Comparison of ENCODE assay signal across 1 cellular context in the genomic region with DNA sequence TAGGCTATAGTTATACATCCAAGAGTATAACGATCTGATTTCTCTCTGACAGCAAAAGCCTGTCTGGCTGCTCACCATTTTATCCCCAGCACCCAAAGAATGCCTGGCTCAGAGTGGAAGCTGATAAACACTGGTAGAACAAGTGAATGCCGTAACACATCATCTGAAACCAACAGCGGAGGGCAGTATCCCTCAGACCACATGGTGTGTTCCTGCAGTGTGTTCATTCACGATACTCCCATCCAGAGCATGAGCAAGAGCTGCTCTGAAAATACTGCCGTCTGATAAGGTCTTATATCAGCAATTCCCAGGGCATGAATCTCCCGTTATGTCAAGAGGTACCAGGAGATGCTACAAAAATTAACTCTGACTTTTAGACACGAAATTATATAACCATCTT.
A peak's percentile ranks its signal among the peaks of the same experiment; 100 is the strongest.
TF ChIP-seq lines count a peak whose summit lies in the region.

No MANE protein-coding gene starts in this region.

TF ChIP-seq in K562, 482 proteins besides CTCF, POLR2A, EP300 and RAD21 (continued from another document):
- TF ChIP-seq, protein P1, sequence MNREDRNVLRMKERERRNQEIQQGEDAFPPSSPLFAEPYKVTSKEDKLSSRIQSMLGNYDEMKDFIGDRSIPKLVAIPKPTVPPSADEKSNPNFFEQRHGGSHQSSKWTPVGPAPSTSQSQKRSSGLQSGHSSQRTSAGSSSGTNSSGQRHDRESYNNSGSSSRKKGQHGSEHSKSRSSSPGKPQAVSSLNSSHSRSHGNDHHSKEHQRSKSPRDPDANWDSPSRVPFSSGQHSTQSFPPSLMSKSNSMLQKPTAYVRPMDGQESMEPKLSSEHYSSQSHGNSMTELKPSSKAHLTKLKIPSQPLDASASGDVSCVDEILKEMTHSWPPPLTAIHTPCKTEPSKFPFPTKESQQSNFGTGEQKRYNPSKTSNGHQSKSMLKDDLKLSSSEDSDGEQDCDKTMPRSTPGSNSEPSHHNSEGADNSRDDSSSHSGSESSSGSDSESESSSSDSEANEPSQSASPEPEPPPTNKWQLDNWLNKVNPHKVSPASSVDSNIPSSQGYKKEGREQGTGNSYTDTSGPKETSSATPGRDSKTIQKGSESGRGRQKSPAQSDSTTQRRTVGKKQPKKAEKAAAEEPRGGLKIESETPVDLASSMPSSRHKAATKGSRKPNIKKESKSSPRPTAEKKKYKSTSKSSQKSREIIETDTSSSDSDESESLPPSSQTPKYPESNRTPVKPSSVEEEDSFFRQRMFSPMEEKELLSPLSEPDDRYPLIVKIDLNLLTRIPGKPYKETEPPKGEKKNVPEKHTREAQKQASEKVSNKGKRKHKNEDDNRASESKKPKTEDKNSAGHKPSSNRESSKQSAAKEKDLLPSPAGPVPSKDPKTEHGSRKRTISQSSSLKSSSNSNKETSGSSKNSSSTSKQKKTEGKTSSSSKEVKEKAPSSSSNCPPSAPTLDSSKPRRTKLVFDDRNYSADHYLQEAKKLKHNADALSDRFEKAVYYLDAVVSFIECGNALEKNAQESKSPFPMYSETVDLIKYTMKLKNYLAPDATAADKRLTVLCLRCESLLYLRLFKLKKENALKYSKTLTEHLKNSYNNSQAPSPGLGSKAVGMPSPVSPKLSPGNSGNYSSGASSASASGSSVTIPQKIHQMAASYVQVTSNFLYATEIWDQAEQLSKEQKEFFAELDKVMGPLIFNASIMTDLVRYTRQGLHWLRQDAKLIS (CRISPR knock-in tag; IDR thresholded peaks at IDR 0.05), result no peak
- peak; percentile 89 for TF ChIP-seq NCOR1 (IDR thresholded peaks at IDR 0.05)
- TF ChIP-seq, protein P2, sequence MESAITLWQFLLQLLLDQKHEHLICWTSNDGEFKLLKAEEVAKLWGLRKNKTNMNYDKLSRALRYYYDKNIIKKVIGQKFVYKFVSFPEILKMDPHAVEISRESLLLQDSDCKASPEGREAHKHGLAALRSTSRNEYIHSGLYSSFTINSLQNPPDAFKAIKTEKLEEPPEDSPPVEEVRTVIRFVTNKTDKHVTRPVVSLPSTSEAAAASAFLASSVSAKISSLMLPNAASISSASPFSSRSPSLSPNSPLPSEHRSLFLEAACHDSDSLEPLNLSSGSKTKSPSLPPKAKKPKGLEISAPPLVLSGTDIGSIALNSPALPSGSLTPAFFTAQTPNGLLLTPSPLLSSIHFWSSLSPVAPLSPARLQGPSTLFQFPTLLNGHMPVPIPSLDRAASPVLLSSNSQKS (CRISPR knock-in tag; IDR thresholded peaks at IDR 0.05), result no peak
- TF ChIP-seq ZKSCAN8 (CRISPR knock-in tag; IDR thresholded peaks at IDR 0.05), result no peak
- TF ChIP-seq, protein P3, sequence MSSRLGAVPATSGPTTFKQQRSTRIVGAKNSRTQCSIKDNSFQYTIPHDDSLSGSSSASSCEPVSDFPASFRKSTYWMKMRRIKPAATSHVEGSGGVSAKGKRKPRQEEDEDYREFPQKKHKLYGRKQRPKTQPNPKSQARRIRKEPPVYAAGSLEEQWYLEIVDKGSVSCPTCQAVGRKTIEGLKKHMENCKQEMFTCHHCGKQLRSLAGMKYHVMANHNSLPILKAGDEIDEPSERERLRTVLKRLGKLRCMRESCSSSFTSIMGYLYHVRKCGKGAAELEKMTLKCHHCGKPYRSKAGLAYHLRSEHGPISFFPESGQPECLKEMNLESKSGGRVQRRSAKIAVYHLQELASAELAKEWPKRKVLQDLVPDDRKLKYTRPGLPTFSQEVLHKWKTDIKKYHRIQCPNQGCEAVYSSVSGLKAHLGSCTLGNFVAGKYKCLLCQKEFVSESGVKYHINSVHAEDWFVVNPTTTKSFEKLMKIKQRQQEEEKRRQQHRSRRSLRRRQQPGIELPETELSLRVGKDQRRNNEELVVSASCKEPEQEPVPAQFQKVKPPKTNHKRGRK (tag; IDR thresholded peaks at IDR 0.05), result no peak
- TF ChIP-seq ZNF583 (CRISPR knock-in tag; IDR thresholded peaks at IDR 0.05), result no peak
- TF ChIP-seq COPS2 (conservative IDR thresholded peaks at IDR 0.05), result no peak
- no peak for TF ChIP-seq SRSF9 (IDR thresholded peaks at IDR 0.05; ENCODE audit: borderline replicate concordance, low read depth, low read length)
- TF ChIP-seq FOXP1 (CRISPR knock-in tag; IDR thresholded peaks at IDR 0.05), result no peak
- TF ChIP-seq CREBBP (IDR thresholded peaks at IDR 0.05; ENCODE audit: low read depth, low read length), result no peak
- no peak for TF ChIP-seq KLF1 (tag; IDR thresholded peaks at IDR 0.05)
- no peak for TF ChIP-seq NR1H2 (CRISPR knock-in tag; IDR thresholded peaks at IDR 0.05)
- TF ChIP-seq TRIM24 (IDR thresholded peaks at IDR 0.05), result peak; percentile 65 to 71; a peak in 2 of 4 replicates
- no peak for TF ChIP-seq SRSF3 (IDR thresholded peaks at IDR 0.05; ENCODE audit: insufficient read depth, low read length)
- TF ChIP-seq, protein P4, sequence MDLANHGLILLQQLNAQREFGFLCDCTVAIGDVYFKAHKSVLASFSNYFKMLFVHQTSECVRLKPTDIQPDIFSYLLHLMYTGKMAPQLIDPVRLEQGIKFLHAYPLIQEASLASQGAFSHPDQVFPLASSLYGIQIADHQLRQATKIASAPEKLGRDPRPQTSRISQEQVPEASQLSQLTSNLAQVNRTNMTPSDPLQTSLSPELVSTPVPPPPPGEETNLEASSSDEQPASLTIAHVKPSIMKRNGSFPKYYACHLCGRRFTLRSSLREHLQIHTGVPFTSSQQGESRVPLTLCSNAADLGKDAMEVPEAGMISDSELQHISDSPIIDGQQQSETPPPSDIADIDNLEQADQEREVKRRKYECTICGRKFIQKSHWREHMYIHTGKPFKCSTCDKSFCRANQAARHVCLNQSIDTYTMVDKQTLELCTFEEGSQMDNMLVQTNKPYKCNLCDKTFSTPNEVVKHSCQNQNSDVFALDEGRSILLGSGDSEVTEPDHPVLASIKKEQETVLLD (IDR thresholded peaks at IDR 0.05), result no peak
- no peak for TF ChIP-seq ZNF124 (CRISPR knock-in tag; IDR thresholded peaks at IDR 0.05)
- TF ChIP-seq HNRNPL (IDR thresholded peaks at IDR 0.05; ENCODE audit: low read depth, low read length), result no peak
- no peak for TF ChIP-seq HDAC6 (IDR thresholded peaks at IDR 0.05; ENCODE audit: low read depth, low read length)
- TF ChIP-seq RBM14 (IDR thresholded peaks at IDR 0.05; ENCODE audit: borderline replicate concordance, insufficient read depth, low read depth, low read length), result no peak
- no peak for TF ChIP-seq HOXB6 (CRISPR knock-in tag; IDR thresholded peaks at IDR 0.05; ENCODE audit: borderline replicate concordance)
- no peak for TF ChIP-seq RBM17 (IDR thresholded peaks at IDR 0.05; ENCODE audit: borderline replicate concordance, low read depth, low read length)
- TF ChIP-seq KAT8 (IDR thresholded peaks at IDR 0.05; ENCODE audit: low read depth), result no peak
- peak; percentile 52; the same call in 1 of the 2 replicates for TF ChIP-seq FOXM1 (IDR thresholded peaks at IDR 0.05; ENCODE audit: low read depth)
- no peak for TF ChIP-seq FOXM1 (CRISPR knock-in tag; IDR thresholded peaks at IDR 0.05; ENCODE audit: low read depth)
- no peak for TF ChIP-seq RFX1 (IDR thresholded peaks at IDR 0.05)
- TF ChIP-seq, protein P5, sequence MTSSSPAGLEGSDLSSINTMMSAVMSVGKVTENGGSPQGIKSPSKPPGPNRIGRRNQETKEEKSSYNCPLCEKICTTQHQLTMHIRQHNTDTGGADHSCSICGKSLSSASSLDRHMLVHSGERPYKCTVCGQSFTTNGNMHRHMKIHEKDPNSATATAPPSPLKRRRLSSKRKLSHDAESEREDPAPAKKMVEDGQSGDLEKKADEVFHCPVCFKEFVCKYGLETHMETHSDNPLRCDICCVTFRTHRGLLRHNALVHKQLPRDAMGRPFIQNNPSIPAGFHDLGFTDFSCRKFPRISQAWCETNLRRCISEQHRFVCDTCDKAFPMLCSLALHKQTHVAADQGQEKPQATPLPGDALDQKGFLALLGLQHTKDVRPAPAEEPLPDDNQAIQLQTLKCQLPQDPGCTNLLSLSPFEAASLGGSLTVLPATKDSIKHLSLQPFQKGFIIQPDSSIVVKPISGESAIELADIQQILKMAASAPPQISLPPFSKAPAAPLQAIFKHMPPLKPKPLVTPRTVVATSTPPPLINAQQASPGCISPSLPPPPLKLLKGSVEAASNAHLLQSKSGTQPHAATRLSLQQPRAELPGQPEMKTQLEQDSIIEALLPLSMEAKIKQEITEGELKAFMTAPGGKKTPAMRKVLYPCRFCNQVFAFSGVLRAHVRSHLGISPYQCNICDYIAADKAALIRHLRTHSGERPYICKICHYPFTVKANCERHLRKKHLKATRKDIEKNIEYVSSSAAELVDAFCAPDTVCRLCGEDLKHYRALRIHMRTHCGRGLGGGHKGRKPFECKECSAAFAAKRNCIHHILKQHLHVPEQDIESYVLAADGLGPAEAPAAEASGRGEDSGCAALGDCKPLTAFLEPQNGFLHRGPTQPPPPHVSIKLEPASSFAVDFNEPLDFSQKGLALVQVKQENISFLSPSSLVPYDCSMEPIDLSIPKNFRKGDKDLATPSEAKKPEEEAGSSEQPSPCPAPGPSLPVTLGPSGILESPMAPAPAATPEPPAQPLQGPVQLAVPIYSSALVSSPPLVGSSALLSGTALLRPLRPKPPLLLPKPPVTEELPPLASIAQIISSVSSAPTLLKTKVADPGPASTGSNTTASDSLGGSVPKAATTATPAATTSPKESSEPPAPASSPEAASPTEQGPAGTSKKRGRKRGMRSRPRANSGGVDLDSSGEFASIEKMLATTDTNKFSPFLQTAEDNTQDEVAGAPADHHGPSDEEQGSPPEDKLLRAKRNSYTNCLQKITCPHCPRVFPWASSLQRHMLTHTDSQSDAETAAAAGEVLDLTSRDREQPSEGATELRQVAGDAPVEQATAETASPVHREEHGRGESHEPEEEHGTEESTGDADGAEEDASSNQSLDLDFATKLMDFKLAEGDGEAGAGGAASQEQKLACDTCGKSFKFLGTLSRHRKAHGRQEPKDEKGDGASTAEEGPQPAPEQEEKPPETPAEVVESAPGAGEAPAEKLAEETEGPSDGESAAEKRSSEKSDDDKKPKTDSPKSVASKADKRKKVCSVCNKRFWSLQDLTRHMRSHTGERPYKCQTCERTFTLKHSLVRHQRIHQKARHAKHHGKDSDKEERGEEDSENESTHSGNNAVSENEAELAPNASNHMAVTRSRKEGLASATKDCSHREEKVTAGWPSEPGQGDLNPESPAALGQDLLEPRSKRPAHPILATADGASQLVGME (CRISPR knock-in tag; IDR thresholded peaks at IDR 0.05), result no peak
- TF ChIP-seq MYC (IDR thresholded peaks at IDR 0.05; ENCODE audit: low read depth, low read length), result peak; percentile 33; the same call in 1 of the 2 replicates
- TF ChIP-seq MYC (CRISPR knock-in tag; IDR thresholded peaks at IDR 0.05; ENCODE audit: borderline replicate concordance, low read depth), result no peak
- TF ChIP-seq SAFB2 (IDR thresholded peaks at IDR 0.05; ENCODE audit: borderline replicate concordance, low read depth, low read length, severe bottlenecking), result no peak
- TF ChIP-seq ZKSCAN1 (IDR thresholded peaks at IDR 0.05; ENCODE audit: low read depth, low read length), result no peak
- TF ChIP-seq, protein P6, sequence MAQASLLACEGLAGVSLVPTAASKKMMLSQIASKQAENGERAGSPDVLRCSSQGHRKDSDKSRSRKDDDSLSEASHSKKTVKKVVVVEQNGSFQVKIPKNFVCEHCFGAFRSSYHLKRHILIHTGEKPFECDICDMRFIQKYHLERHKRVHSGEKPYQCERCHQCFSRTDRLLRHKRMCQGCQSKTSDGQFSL (CRISPR knock-in tag; IDR thresholded peaks at IDR 0.05), result no peak
- TF ChIP-seq, protein P6 (tag; IDR thresholded peaks at IDR 0.05), result no peak
- TF ChIP-seq, protein P7, sequence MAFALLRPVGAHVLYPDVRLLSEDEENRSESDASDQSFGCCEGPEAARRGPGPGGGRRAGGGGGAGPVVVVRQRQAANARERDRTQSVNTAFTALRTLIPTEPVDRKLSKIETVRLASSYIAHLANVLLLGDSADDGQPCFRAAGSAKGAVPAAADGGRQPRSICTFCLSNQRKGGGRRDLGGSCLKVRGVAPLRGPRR (CRISPR knock-in tag; IDR thresholded peaks at IDR 0.05), result no peak
- no peak for TF ChIP-seq FOS (IDR thresholded peaks at IDR 0.05; ENCODE audit: extremely low read depth, insufficient read length)
- no peak for TF ChIP-seq BCL6 (CRISPR knock-in tag; IDR thresholded peaks at IDR 0.05)
- no peak for TF ChIP-seq GATAD2B (IDR thresholded peaks at IDR 0.05; ENCODE audit: borderline replicate concordance)
- no peak for TF ChIP-seq CBX5 (IDR thresholded peaks at IDR 0.05; ENCODE audit: borderline replicate concordance, low read depth)
- no peak for TF ChIP-seq ZNF766 (CRISPR knock-in tag; conservative IDR thresholded peaks at IDR 0.05)
- TF ChIP-seq E2F3 (CRISPR knock-in tag; IDR thresholded peaks at IDR 0.05), result no peak
- TF ChIP-seq ARID1B (IDR thresholded peaks at IDR 0.05), result peak; percentile 90
- TF ChIP-seq PHB2 (IDR thresholded peaks at IDR 0.05; ENCODE audit: low read depth), result no peak
- TF ChIP-seq PTBP1 (IDR thresholded peaks at IDR 0.05; ENCODE audit: low read depth, low read length), result no peak
- TF ChIP-seq FOXJ3 (CRISPR knock-in tag; IDR thresholded peaks at IDR 0.05), result no peak
- TF ChIP-seq NFRKB (IDR thresholded peaks at IDR 0.05; ENCODE audit: low read depth), result no peak
- TF ChIP-seq L3MBTL2 (IDR thresholded peaks at IDR 0.05), result no peak
